11 cellular contexts compared by ENCODE assay signal in genomic region chr1:116919802-116920201, GRCh38. TPM values are rescaled to one million over a fixed set of nuclear protein-coding genes. Genes with fewer than 3 reads are reported as not detected.
A peak's percentile ranks its signal among the peaks of the same experiment; 100 is the strongest.
DNase-seq lines count a peak whose midpoint lies in the region; ATAC-seq, FAIRE-seq and TF ChIP-seq lines count a peak whose summit lies in the region.
"Had no signal": no experiment of that assay in that cellular context is flagged by ENCODE, and none has a peak within 500 bp of the region (broad histone marks: within the 10 kb centered on the region; RNA-seq: fewer than 3 reads in every experiment).

No MANE protein-coding gene starts in this region.

- ATAC-seq in HG03045 (IDR thresholded peaks at IDR 0.05; ENCODE audit: unreplicated experiment), result no peak

- peaks cover 13 to 14% of the 10 kb centered on the region in 2 donors for H3K4me1 ChIP-seq in small intestine (ENCODE audit: control insufficient read depth in 2 of 2, insufficient read depth in 1 of 2, low read depth in 1 of 2, low read length in 1 of 2)
- peaks cover 3% of the 10 kb centered on the region for H3K4me1 ChIP-seq in prostate gland (replicated peaks)

- H3K36me3 ChIP-seq in small intestine (ENCODE audit: control insufficient read depth in 2 of 2, insufficient read depth in 2 of 2, low read length in 2 of 2) (no peaks in the 10 kb centered on the region), prostate gland (no peaks in the 10 kb centered on the region)

- TF ChIP-seq POLR2A in prostate gland (IDR thresholded peaks at IDR 0.05), result no peak

- no peaks in the 10 kb centered on the region for H3K36me3 Mint-ChIP-seq in osteocyte (ENCODE audit: unreplicated experiment)

- H3K4me3 ChIP-seq in coronary artery (no peak overlapping the region), small intestine (ENCODE audit: low read depth in 1 of 2, low read length in 2 of 2) (no peak overlapping the region), prostate gland (no peak overlapping the region)
- H3K4me3 ChIP-seq: lung had no signal

- no peak overlapping the region for H3K4me3 Mint-ChIP-seq in osteocyte (ENCODE audit: unreplicated experiment)
- H3K4me3 Mint-ChIP-seq: T-helper 1 cell treated with Interleukin-12 subunit alpha and Interleukin-12 subunit beta and Interleukin-4 antibody, amounts not matched to agents 30 μg/mL and 1 μg/mL, for 36 hours had no signal

- TF ChIP-seq CTCF in coronary artery (IDR thresholded peaks at IDR 0.05), result no peak
- no peak for TF ChIP-seq CTCF in osteocyte (IDR thresholded peaks at IDR 0.05)
- TF ChIP-seq CTCF in prostate gland (IDR thresholded peaks at IDR 0.05), result no peak

- intact Hi-C loops in prostate gland (cut with DNase I), result loop anchor here (10.0 kb wide), 1 partner anchor 65 kb away; no protein-coding TSS in a partner anchor

- DNase-seq in NCI-H510A treated with DMSO at 0.1 percent for 48 hours (lab: John Stamatoyannopoulos, UW) (peak; percentile 46), NCI-H510A (lab: John Stamatoyannopoulos, UW) (no peak), NCI-H2196 (lab: John Stamatoyannopoulos, UW; ENCODE audit: unreplicated experiment) (peak; percentile 44), coronary artery (ENCODE audit: low spot score) (peak; percentile 26), small intestine (peak; percentile 74), osteocyte (ENCODE audit: extremely low spot score, unreplicated experiment) (no peak), prostate gland (ENCODE audit: low spot score) (no peak)

- no peaks in the 10 kb centered on the region for H3K9me3 Mint-ChIP-seq in osteocyte (ENCODE audit: unreplicated experiment)
- H3K9me3 Mint-ChIP-seq: T-helper 1 cell treated with Interleukin-12 subunit alpha and Interleukin-12 subunit beta and Interleukin-4 antibody, amounts not matched to agents 30 μg/mL and 1 μg/mL, for 36 hours had no signal

- no peaks in the 10 kb centered on the region for H3K27me3 Mint-ChIP-seq in osteocyte (ENCODE audit: unreplicated experiment)

- no peak for FAIRE-seq in small intestine (lab: Jason Lieb, UNC)

- H3K9me3 ChIP-seq in small intestine (ENCODE audit: control insufficient read depth, low read depth) (no peaks in the 10 kb centered on the region), prostate gland (no peaks in the 10 kb centered on the region)

- H3K27ac ChIP-seq in coronary artery (no peak overlapping the region), small intestine (ENCODE audit: low read depth in 1 of 2, low read length in 1 of 2) (peak overlapping the region; percentile 2 to 50), prostate gland (no peak overlapping the region)
- H3K27ac ChIP-seq: parathyroid adenoma had no signal

- H3K27me3 ChIP-seq in small intestine (ENCODE audit: control insufficient read depth in 2 of 2, insufficient read depth in 2 of 2, low read length in 2 of 2), result no peaks in the 10 kb centered on the region
- no peaks in the 10 kb centered on the region for H3K27me3 ChIP-seq in prostate gland (replicated peaks; ENCODE audit: insufficient read depth)

- no peak overlapping the region for H3K27ac Mint-ChIP-seq in osteocyte (ENCODE audit: unreplicated experiment)
- H3K27ac Mint-ChIP-seq: T-helper 1 cell treated with Interleukin-12 subunit alpha and Interleukin-12 subunit beta and Interleukin-4 antibody, amounts not matched to agents 30 μg/mL and 1 μg/mL, for 36 hours had no signal

- peaks cover 4% of the 10 kb centered on the region for H3K4me1 Mint-ChIP-seq in osteocyte (ENCODE audit: unreplicated experiment)

- 50 to 74% (median 56%) methylated on average over 2 of the region's 2 CpGs for WGBS in small intestine, 3 donors
- WGBS in prostate gland, result 97% methylated on average over 2 of the region's 2 CpGs

RNA-seq across cellular contexts. Expression of gene PTGFRN, which starts 10.1 kb away (rescaled TPM):
- 10 to 100 TPM; 12.7 to 26.9 (median 16.8) TPM for polyA plus RNA-seq in small intestine
- total RNA-seq in osteocyte, result 51.1 and 52.9 TPM in 2 replicates
- 10 to 100 TPM; 37.1 to 70.7 TPM for total RNA-seq in prostate gland

Comparison
In these comparisons a context has a peak if more than half of its experiments do, and no peak if none do; other contexts are left out.
1. DNase-seq: peak in NCI-H510A treated with DMSO at 0.1 percent for 48 hours (single experiment), NCI-H2196 (single experiment), coronary artery (single experiment) and small intestine (single experiment); none in NCI-H510A (single experiment), osteocyte (single experiment) and prostate gland (single experiment).
2. H3K27ac ChIP-seq: peak in small intestine (2 of 2); none in coronary artery (0 of 2) and prostate gland (0 of 2).